Comparison of ENCODE assay signal across 18 cellular contexts in the genomic region with DNA sequence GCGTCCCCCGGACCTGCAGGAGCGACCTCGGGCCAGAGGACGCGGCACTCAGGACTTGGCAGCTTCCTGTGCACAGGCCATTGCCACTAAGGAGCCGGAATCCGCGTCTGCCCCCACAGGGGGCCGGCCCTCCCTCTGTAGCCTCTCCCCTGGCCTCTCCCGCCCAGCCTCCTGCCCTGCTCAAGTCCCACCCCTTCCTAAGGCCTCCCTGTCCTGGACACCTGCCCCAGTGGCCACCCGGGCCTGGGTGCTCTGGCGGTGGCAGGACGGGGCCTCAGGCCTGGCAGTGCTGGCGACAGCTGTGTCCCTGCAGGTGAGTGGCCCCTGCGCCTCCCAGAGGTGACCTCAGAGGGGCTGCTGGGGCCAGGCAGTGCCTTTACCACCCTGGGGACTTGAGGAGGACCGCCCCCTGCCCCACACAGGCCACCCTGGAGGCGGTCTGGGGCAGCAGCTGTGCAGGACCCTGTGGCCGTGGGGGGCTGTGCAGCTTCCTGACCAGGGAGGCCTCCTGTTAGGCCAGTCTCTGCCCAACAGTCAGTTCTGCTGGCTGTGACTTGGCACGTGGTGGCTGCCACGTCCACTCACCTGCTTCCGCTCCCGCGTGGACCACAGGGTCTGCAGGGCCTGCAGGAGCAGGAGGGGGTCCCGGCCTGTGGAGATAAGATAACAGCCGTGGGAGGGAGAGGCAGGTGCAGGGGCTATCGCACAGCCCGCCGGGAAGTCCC. TPM values are rescaled to one million over a fixed set of nuclear protein-coding genes. Genes with fewer than 3 reads are reported as not detected.
A peak's percentile ranks its signal among the peaks of the same experiment; 100 is the strongest.
DNase-seq lines count a peak whose midpoint lies in the region; ATAC-seq and TF ChIP-seq lines count a peak whose summit lies in the region.
"Had no signal": no experiment of that assay in that cellular context is flagged by ENCODE, and none has a peak within 500 bp of the region (broad histone marks: within the 10 kb centered on the region; RNA-seq: fewer than 3 reads in every experiment).

No MANE protein-coding gene starts in this region.

- no peak overlapping the region for H3K4me3 Mint-ChIP-seq in glutamatergic neuron (ENCODE audit: unreplicated experiment)
- H3K4me3 Mint-ChIP-seq: activated naive CD4-positive, alpha-beta T cell treated with anti-CD3 and anti-CD28 coated beads for 36 hours; neural crest cell had no signal

- H3K4me1 Mint-ChIP-seq in glutamatergic neuron (ENCODE audit: low read depth, unreplicated experiment): peaks cover 2% of the 10 kb centered on the region

- no peak for TF ChIP-seq CTCF in glutamatergic neuron (IDR thresholded peaks at IDR 0.05; ENCODE audit: partially characterized antibody, unreplicated experiment)

- H3K36me3 Mint-ChIP-seq in glutamatergic neuron (ENCODE audit: unreplicated experiment): peaks cover 5% of the 10 kb centered on the region

- H3K27ac Mint-ChIP-seq in glutamatergic neuron (ENCODE audit: unreplicated experiment): no peak overlapping the region
- H3K27ac Mint-ChIP-seq: activated naive CD4-positive, alpha-beta T cell treated with anti-CD3 and anti-CD28 coated beads for 36 hours had no signal

- DNase-seq in ELF-1 (ENCODE audit: low read depth, low spot score): peak; percentile 35
- peak; percentile 33 for DNase-seq in NCI-H146 treated with DMSO at 0.1 percent for 48 hours (lab: John Stamatoyannopoulos, UW; ENCODE audit: unreplicated experiment)
- peak; percentile 27 for DNase-seq in glutamatergic neuron
- peak; percentile 38 for DNase-seq in retina
- no peak for DNase-seq in OCI-M1 (lab: John Stamatoyannopoulos, UW)
- DNase-seq: activated CD4-positive, alpha-beta T cell treated with anti-CD3 and anti-CD28 coated beads for 1 hour; activated naive CD4-positive, alpha-beta T cell treated with anti-CD3 and anti-CD28 coated beads for 36 hours; AML-193; NCI-H2081 treated with DMSO at 0.1 percent for 48 hours; NCI-H748 treated with DMSO at 0.1 percent for 48 hours; stimulated activated CD4-positive, alpha-beta T cell treated with anti-CD3 and anti-CD28 coated beads, Interleukin-2, amount 100 ng/mL, for 48 hours had no signal

- peaks cover 8% of the 10 kb centered on the region for H3K9me3 Mint-ChIP-seq in glutamatergic neuron (ENCODE audit: unreplicated experiment)
- H3K9me3 Mint-ChIP-seq: activated naive CD4-positive, alpha-beta T cell treated with anti-CD3 and anti-CD28 coated beads for 36 hours; neural crest cell had no signal

- peaks cover 5% of the 10 kb centered on the region for H3K27me3 Mint-ChIP-seq in glutamatergic neuron (ENCODE audit: unreplicated experiment)

- no peak for ATAC-seq in HG03097 (IDR thresholded peaks at IDR 0.05; ENCODE audit: low FRiP score, unreplicated experiment)
- ATAC-seq in HG03520 (IDR thresholded peaks at IDR 0.05; ENCODE audit: unreplicated experiment): no peak

RNA-seq across cellular contexts. Expression of gene EXD3, which starts 40.1 kb away (rescaled TPM):
- total RNA-seq in glutamatergic neuron (ENCODE audit: unreplicated experiment): 24.5 TPM

RNA-seq across cellular contexts. Expression of gene NOXA1, which starts 40.3 kb away (rescaled TPM):
- total RNA-seq in glutamatergic neuron (ENCODE audit: unreplicated experiment): 2.6 TPM
- total RNA-seq: RPMI7951 had no signal

RNA-seq across cellular contexts. Expression of gene ENTPD8, which starts 58.3 kb away (rescaled TPM):
- total RNA-seq in glutamatergic neuron (ENCODE audit: unreplicated experiment): 1.0 TPM
- total RNA-seq: activated naive CD4-positive, alpha-beta T cell treated with anti-CD3 and anti-CD28 coated beads for 36 hours; epithelial cell of proximal tubule; RPMI7951; T-helper 2 cell treated with Interferon-gamma antibody and Interleukin-4, amounts not matched to agents 100 ng/mL and 5 ng/mL, for 36 hours; thoracic aorta had no signal
